1 cellular context compared by ENCODE assay signal in the genomic region with DNA sequence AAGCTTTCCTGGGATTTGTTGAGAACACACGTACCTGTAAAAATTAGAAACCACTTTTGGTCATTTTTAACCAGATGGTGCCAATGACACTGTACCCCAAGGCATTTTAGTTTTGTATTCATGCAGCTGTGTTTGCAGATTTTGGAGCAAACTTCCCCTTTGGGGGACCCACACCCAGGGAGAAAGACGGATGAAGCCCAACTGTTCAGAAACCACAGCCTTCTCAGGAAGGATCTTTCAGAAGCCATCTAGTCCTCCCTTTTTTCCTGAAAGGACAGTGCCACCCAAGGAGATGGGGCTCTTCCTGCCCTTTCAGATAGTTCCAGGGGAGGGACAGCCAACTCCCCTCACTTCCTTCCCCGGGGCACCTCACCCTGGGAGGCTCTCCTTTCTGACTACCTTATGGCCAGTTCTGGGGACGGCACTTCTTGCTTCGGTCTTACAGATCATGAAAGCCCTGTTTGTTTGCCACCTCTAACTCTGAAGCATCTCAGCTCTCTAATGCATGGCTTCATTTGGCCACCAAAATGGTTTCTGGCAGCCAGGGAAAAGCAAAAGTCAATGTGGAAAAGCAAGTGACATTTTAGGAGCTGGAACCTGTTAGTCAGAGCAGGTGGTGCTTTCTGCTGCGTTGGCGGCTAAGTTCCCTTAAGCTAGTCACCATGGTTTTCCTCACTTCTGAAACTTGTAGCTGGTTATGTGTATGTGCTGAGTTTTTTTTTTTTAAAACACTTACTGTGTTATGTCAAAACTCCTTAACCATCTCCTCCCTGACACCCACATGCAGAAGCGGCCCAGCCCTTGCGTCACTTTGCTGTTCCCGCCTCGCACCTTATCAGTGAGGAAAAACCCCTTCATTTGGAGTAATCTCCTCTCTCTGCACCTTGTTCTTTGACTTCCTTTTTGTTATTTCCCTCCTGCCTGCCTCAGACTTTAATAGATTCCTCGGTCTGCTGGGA.
A peak's percentile ranks its signal among the peaks of the same experiment; 100 is the strongest.
TF ChIP-seq lines count a peak whose summit lies in the region.

No MANE protein-coding gene starts in this region.

TF ChIP-seq in K562, 482 proteins besides CTCF, POLR2A, EP300 and RAD21 (continued from another document and continues in another):
- TF ChIP-seq DPF2 (IDR thresholded peaks at IDR 0.05) (peak; percentile 75), MAZ (CRISPR knock-in tag; conservative IDR thresholded peaks at IDR 0.05 in 1 of 2, IDR thresholded peaks at IDR 0.05 in 1 of 2) (peak in 1 of 2 experiments; percentile 7; a peak in 1 of 4 replicates), ID3 (CRISPR knock-in tag; IDR thresholded peaks at IDR 0.05) (no peak), ID3 (tag; IDR thresholded peaks at IDR 0.05) (0 out of 2 replicates have a peak, but pooled peaks have one; percentile 37), POLR2AphosphoS5 (IDR thresholded peaks at IDR 0.05; ENCODE audit: control insufficient read depth, insufficient read depth, low read depth, low read length) (peak; percentile 52; the same call in 1 of the 2 replicates), PML (IDR thresholded peaks at IDR 0.05; ENCODE audit: low read length) (peak; percentile 67; the same call in 1 of the 2 replicates), CBFA2T2 (conservative IDR thresholded peaks at IDR 0.05) (peak; percentile 72), ZNF592 (IDR thresholded peaks at IDR 0.05) (peak; percentile 64; the same call in 1 of the 2 replicates), TEAD4 (IDR thresholded peaks at IDR 0.05; ENCODE audit: low read length) (peak; percentile 87), TEAD4 (CRISPR knock-in tag; IDR thresholded peaks at IDR 0.05; ENCODE audit: borderline replicate concordance) (no peak), E2F8 (IDR thresholded peaks at IDR 0.05; ENCODE audit: low read depth, partially characterized antibody) (peak; percentile 72), NCOR1 (IDR thresholded peaks at IDR 0.05) (peak; percentile 68), CBX3 (IDR thresholded peaks at IDR 0.05; ENCODE audit: borderline replicate concordance in 1 of 2, low read length in 2 of 2) (no peak), NRF1 (conservative IDR thresholded peaks at IDR 0.05 in 1 of 2, IDR thresholded peaks at IDR 0.05 in 1 of 2) (0 out of 4 replicates have a peak, but pooled peaks of 1 of the 2 experiments have one; percentile 28), NBN (IDR thresholded peaks at IDR 0.05; ENCODE audit: low read depth) (peak; percentile 37; the same call in 1 of the 2 replicates), PCBP2 (IDR thresholded peaks at IDR 0.05; ENCODE audit: low read depth, low read length, poor library complexity, severe bottlenecking) (no peak), MECOM (CRISPR knock-in tag; IDR thresholded peaks at IDR 0.05) (peak; percentile 51; the same call in 1 of the 2 replicates), ZBTB12 (CRISPR knock-in tag; IDR thresholded peaks at IDR 0.05) (no peak), KAT8 (IDR thresholded peaks at IDR 0.05; ENCODE audit: low read depth) (no peak), L3MBTL2 (IDR thresholded peaks at IDR 0.05) (peak; percentile 98), MGA (IDR thresholded peaks at IDR 0.05) (peak; percentile 96), CEBPB (tag; IDR thresholded peaks at IDR 0.05) (peak; percentile 92), FOS (IDR thresholded peaks at IDR 0.05; ENCODE audit: extremely low read depth, insufficient read length) (no peak), PTTG1 (tag; IDR thresholded peaks at IDR 0.05; ENCODE audit: low read depth) (no peak)
- TF ChIP-seq, protein P1, sequence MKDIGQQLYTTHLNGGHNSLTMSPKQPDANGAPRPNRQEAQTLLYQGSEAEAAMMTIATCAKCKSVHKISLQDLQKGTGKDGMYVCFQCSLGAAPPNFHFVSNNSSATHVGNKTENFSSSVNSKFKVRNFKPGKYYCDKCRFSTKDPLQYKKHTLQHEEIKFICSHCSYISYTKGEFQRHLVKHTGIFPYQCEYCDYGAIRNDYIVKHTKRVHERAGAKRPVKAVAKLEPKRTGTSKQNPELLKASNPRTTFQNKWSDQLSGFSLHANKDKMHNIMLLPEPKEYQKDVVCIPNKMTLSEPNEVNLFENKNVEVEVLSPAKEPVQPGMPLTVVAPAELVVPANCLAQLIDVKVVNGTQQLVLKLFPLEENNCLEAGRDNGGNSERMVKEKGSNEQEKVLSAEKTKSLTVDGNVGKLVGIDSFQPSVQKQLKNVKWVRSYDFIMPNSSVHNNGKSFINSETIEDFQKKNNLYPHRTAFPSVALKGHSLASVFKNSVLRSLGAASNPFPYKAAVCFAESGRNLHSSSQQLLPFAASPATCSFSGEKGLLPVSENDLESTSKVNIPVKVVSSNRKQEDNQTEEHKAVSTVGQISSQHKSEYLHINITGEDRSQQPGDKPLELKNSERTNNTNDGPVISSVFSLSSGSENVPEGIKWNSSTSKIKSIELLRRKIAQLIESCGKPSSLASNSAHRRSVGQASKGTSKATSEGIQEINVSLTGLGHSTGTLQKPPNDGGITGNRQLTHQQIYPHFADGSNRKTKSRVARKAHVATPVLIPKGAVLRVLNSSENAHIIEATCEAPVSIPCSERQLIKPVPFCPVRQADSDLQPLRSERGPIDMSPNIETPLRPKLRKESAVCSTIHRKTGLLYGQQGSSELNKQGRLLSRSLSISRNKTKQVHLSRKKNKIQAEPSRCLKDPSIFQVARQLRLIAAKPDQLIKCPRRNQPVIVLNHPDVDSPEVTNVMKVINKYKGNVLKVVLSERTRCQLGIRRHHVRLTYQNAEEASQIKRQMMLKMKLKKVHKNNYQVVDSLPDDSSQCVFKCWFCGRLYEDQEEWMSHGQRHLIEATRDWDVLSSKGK (CRISPR knock-in tag; IDR thresholded peaks at IDR 0.05): no peak
